In the genomic region with DNA sequence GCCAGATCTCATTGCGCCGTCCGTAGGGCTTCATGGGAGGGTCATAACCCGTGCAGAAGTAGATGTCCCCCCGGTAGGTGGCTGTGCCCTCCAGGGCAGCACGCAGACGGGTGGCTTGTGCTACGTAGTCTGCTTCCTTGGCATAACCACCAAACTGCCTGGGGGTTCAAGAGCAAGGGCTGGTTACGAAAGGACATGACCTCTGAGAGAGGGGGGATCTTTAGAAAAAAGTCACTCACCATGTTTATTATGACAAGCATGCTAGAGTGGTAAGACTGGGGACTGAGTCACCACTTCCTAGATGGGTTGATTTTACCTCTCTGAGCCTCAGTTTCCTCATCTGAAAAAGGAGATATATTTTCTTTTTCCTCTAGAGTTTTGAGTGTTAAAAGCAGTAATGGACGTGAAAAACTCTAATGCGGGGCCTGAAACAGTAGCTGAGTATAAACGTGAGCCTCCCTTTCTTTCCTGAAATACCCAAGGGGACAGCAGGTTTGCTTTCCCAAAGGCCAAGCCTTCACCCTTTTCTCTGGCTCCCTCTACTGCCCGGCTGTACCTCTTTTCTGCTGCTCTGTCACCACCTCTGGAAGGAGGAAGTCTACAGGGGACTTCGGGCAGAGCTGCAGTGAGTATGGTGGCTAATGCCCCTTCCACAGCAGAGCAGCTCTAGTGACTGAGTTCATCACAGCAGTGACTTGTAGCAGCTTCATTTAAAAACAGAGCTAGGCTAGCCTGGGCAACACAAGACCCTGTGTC, we compare ENCODE assay signal across 9 cellular contexts. TPM values are rescaled to one million over a fixed set of nuclear protein-coding genes. Genes with fewer than 3 reads are reported as not detected.
DNase-seq lines count a peak whose midpoint lies in the region; ATAC-seq, FAIRE-seq and TF ChIP-seq lines count a peak whose summit lies in the region.
"Had no signal": no experiment of that assay in that cellular context is flagged by ENCODE, and none has a peak within 500 bp of the region (broad histone marks: within the 10 kb centered on the region; RNA-seq: fewer than 3 reads in every experiment).

No MANE protein-coding gene starts in this region.

- TF ChIP-seq CTCF in A549 (IDR thresholded peaks at IDR 0.05): peak; percentile 42
- TF ChIP-seq CTCF in GM20000 (IDR thresholded peaks at IDR 0.05; ENCODE audit: extremely low read depth, missing control alignments): no peak

- ATAC-seq in A549 (peak; percentile 36 to 71; a peak in 3 of 6 replicates), HG02798 (IDR thresholded peaks at IDR 0.05; ENCODE audit: poor library complexity, unreplicated experiment) (no peak)

- H3K36me3 Mint-ChIP-seq in activated CD4-positive, alpha-beta T cell treated with anti-CD3 and anti-CD28 coated beads, Interleukin-2, amount 10 ng/mL, durations not matched to agents 24 days and 14 days (ENCODE audit: low read depth): peaks cover 21% of the 10 kb centered on the region

- no peak overlapping the region for H3K27ac Mint-ChIP-seq in activated CD4-positive, alpha-beta T cell treated with anti-CD3 and anti-CD28 coated beads, Interleukin-2, amount 10 ng/mL, durations not matched to agents 24 days and 14 days

- H3K36me3 ChIP-seq in SJSA1: peaks cover 42% of the 10 kb centered on the region

- POLR2A ChIA-PET in A549 (lab: Yijun Ruan, JAX): interaction anchor here (0.6 kb wide), 3 partner anchors 19 to 69 kb away, joined by 3 to 4 read pairs (median 3); no protein-coding TSS in a partner anchor

- peaks cover 20% of the 10 kb centered on the region for H3K9me3 Mint-ChIP-seq in activated CD4-positive, alpha-beta T cell treated with anti-CD3 and anti-CD28 coated beads, Interleukin-2, amount 10 ng/mL, durations not matched to agents 24 days and 14 days

- TF ChIP-seq RAD21 in A549 (conservative IDR thresholded peaks at IDR 0.05 in 1 of 2, IDR thresholded peaks at IDR 0.05 in 1 of 2): peak; percentile 49 to 80; a peak in 4 of 5 replicates

- H3K27me3 Mint-ChIP-seq in activated CD4-positive, alpha-beta T cell treated with anti-CD3 and anti-CD28 coated beads, Interleukin-2, amount 10 ng/mL, durations not matched to agents 24 days and 14 days: no peaks in the 10 kb centered on the region

- H3K9me3 ChIP-seq in A549 (peaks cover 14% of the 10 kb centered on the region; the same call in 2 of the 3 replicates), SJSA1 (replicated peaks) (no peaks in the 10 kb centered on the region)

- TF ChIP-seq POLR2A in A549 (IDR thresholded peaks at IDR 0.05; ENCODE audit: low read length): no peak

- 80% methylated on average over 14 of the region's 14 CpGs for WGBS in A549 (ENCODE audit: missing lambda C conversion rate)

- no peaks in the 10 kb centered on the region for H3K27me3 ChIP-seq in SJSA1 (replicated peaks)

- peak overlapping the region; percentile 63 to 71 for H3K27ac ChIP-seq in A549
- peak overlapping the region; percentile 79 for H3K27ac ChIP-seq in SJSA1

- DNase-seq in A549 (ENCODE audit: low read depth in 1 of 2, low spot score in 1 of 2) (peak; percentile 61 to 64), GM20000 (ENCODE audit: low spot score) (peak; percentile 36), SJSA1 (ENCODE audit: low read depth in 1 of 2, low spot score in 2 of 2) (peak; percentile 67 to 69), globus pallidus (ENCODE audit: low spot score) (peak; percentile 84), stromal cell of bone marrow (ENCODE audit: low read depth) (peak; percentile 58), COR-L47 (lab: John Stamatoyannopoulos, UW) (no peak)
- DNase-seq in activated CD4-positive, alpha-beta T cell treated with anti-CD3 and anti-CD28 coated beads, Interleukin-2, amount 10 ng/mL, durations not matched to agents 24 days and 14 days: no peak

- CTCF ChIA-PET in A549 (lab: Yijun Ruan, JAX): interaction anchor here (0.7 to 3.3 kb wide), 16 partner anchors 9 to 179 kb away, joined by 3 to 21 read pairs (median 5); no protein-coding TSS in a partner anchor

- FAIRE-seq in A549 (lab: Jason Lieb, UNC): no peak
- FAIRE-seq: endometrium had no signal

- intact Hi-C loops in activated CD4-positive, alpha-beta T cell treated with anti-CD3 and anti-CD28 coated beads, Interleukin-2, amount 10 ng/mL, durations not matched to agents 24 days and 14 days (cut with micrococcal nuclease): no loop called here

- H3K4me1 Mint-ChIP-seq in activated CD4-positive, alpha-beta T cell treated with anti-CD3 and anti-CD28 coated beads, Interleukin-2, amount 10 ng/mL, durations not matched to agents 24 days and 14 days: no peaks in the 10 kb centered on the region

- H3K4me1 ChIP-seq in A549 (peaks cover 48% of the 10 kb centered on the region), SJSA1 (replicated peaks) (peaks cover 56% of the 10 kb centered on the region)

- TF ChIP-seq EP300 in A549 (IDR thresholded peaks at IDR 0.05): no peak

- H3K4me2 ChIP-seq in A549: peak overlapping the region; percentile 54

- no peak overlapping the region for H3K4me3 ChIP-seq in A549
- H3K4me3 ChIP-seq in SJSA1: no peak overlapping the region

- no peak overlapping the region for H3K4me3 Mint-ChIP-seq in activated CD4-positive, alpha-beta T cell treated with anti-CD3 and anti-CD28 coated beads, Interleukin-2, amount 10 ng/mL, durations not matched to agents 24 days and 14 days

TF ChIP-seq in A549, 52 proteins besides CTCF, POLR2A, EP300 and RAD21:
- no peak for TF ChIP-seq RNF2 (IDR thresholded peaks at IDR 0.05; ENCODE audit: borderline replicate concordance, low read depth)
- TF ChIP-seq SMC3 (IDR thresholded peaks at IDR 0.05): peak; percentile 37; the same call in 2 of the 3 replicates
- TF ChIP-seq, protein P1, sequence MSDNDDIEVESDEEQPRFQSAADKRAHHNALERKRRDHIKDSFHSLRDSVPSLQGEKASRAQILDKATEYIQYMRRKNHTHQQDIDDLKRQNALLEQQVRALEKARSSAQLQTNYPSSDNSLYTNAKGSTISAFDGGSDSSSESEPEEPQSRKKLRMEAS (IDR thresholded peaks at IDR 0.05): peak; percentile 37; the same call in 1 of the 2 replicates
- no peak for TF ChIP-seq CBX2 (IDR thresholded peaks at IDR 0.05; ENCODE audit: borderline replicate concordance, low read depth)
TF ChIP-seq in A549: peak in this region for 2.

RNA-seq across cellular contexts. Expression of a gene that starts 23.5 kb away (rescaled TPM):
- not detected in 2 replicates for polyA plus RNA-seq in A549 (2011; rRNA removed)
- polyA plus RNA-seq in A549 (2012; cell fraction: cytosol; rRNA removed): 0.04 TPM in 1 of 2 replicates, not detected in the other
- polyA plus RNA-seq in A549 (2012; cell fraction: nucleus; rRNA removed): 0.23 TPM in 2 replicates
- not detected in 3 replicates for polyA plus RNA-seq in A549 (2017; fragmentation: RNase III; extraction: RNeasy Plus Mini Kit Qiagen cat#74134 plus additional on column Dnase treatment)
- polyA minus RNA-seq in A549 (2011; rRNA and poly(A)+ RNA removed): not detected in 2 replicates
- total RNA-seq in SJSA1 (2014; rRNA removed; shearing (Covaris generic)): not detected in 2 replicates
- total RNA-seq in activated CD4-positive, alpha-beta T cell treated with anti-CD3 and anti-CD28 coated beads, Interleukin-2, amount 10 ng/mL, durations not matched to agents 24 days and 14 days: not detected in 2 replicates

RNA-seq across cellular contexts. Expression of a gene that starts 24.6 kb away (rescaled TPM):
- polyA plus RNA-seq in A549 (2011; rRNA removed): 24.8 and 40.3 TPM in 2 replicates
- 31.0 and 31.8 TPM in 2 replicates for polyA plus RNA-seq in A549 (2012; cell fraction: cytosol; rRNA removed)
- polyA plus RNA-seq in A549 (2012; cell fraction: nucleus; rRNA removed): 18.5 and 22.6 TPM in 2 replicates
- polyA plus RNA-seq in A549 (2017; fragmentation: RNase III; extraction: RNeasy Plus Mini Kit Qiagen cat#74134 plus additional on column Dnase treatment): 47.5 to 49.3 TPM (median 48.9 TPM) in 3 replicates
- 32.5 and 34.3 TPM in 2 replicates for polyA minus RNA-seq in A549 (2011; rRNA and poly(A)+ RNA removed)
- 3.2 and 6.6 TPM in 2 replicates for total RNA-seq in SJSA1 (2014; rRNA removed; shearing (Covaris generic))
- total RNA-seq in activated CD4-positive, alpha-beta T cell treated with anti-CD3 and anti-CD28 coated beads, Interleukin-2, amount 10 ng/mL, durations not matched to agents 24 days and 14 days: 12.0 and 13.8 TPM in 2 replicates

Comparison
In these comparisons a context has a peak if more than half of its experiments do, and no peak if none do; other contexts are left out.
1. DNase-seq: peak in A549 (2 of 2), GM20000 (single experiment), SJSA1 (2 of 2), globus pallidus (single experiment) and stromal cell of bone marrow (single experiment); none in activated CD4-positive, alpha-beta T cell treated with anti-CD3 and anti-CD28 coated beads, Interleukin-2, amount 10 ng/mL, durations not matched to agents 24 days and 14 days (single experiment) and COR-L47 (single experiment).